Comparison of ENCODE assay signal across 8 cellular contexts in the genomic region with DNA sequence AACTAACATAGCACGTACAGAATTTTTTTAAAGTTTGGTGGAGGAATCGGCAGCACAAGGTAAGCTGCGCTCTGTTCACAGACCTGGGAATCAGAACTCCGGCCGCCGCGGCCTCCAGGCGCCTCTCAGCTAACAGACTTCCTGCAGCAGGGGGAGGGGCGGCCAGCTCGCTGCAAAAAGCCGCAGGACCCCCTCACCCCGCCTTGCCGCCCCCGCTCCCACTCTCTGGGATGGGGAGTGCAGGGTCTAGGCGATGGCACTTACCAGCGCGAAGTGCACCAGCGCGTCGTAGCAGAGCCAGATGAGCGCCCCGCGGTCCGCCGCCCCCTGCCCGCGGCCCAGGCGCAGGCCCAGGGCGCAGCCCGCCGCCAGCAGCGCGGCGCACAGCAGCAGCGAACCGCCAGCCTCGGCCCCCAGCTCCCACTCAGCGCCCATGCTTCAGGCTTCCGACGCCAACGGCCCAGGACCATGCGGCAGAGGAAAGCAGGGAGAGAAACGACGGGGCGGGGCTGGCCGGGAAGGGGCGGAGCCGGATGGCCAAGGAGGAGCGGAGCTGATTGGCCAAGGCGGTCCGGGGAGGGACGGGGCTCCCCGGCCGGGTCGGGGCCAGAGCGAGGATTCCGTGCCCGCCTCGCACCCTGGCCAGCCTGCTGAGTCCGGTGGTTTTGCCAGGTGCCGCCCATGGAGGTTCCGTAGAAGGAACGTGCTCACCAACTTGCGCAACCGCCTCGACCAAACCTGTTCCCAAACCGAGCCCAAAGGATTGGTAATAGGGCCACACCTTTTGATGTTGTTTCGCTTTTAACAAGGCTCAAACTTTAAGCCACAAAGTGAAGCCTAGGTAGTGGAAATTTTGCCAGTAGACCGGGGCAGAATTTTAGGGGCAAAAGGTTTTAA. TPM values are rescaled to one million over a fixed set of nuclear protein-coding genes. Genes with fewer than 3 reads are reported as not detected.
DNase-seq lines count a peak whose midpoint lies in the region; ATAC-seq and TF ChIP-seq lines count a peak whose summit lies in the region.

Gene EBPL, minus strand, starts transcription at position 497 of the 897 bp plus-strand sequence. Its CDS starts 62 bp downstream, at position 435.

- TF ChIP-seq CTCF in DND-41 (IDR thresholded peaks at IDR 0.05; ENCODE audit: borderline replicate concordance, extremely low read depth, low read length, poor library complexity, severe bottlenecking) (no peak), fibroblast of mammary gland (conservative IDR thresholded peaks at IDR 0.05; ENCODE audit: control insufficient read depth, insufficient read depth, low read depth, low read length) (no peak)

- H3K79me2 ChIP-seq in DND-41 (ENCODE audit: insufficient read depth, low read length): peaks cover 44% of the 10 kb centered on the region

- peak within 1 kb of the TSS; percentile 96 for H2AFZ ChIP-seq in DND-41 (ENCODE audit: low read depth, low read length)

- H3K9ac ChIP-seq in DND-41 (ENCODE audit: low read depth, low read length): peak within 1 kb of the TSS; percentile 89

- peak; percentile 93 for ATAC-seq in DND-41 (ENCODE audit: insufficient read depth, low read depth)
- peak; percentile 97 for ATAC-seq in GM21723 (IDR thresholded peaks at IDR 0.05; ENCODE audit: unreplicated experiment)
- ATAC-seq in naive thymus-derived CD8-positive, alpha-beta T cell: peak; percentile 91 to 94
- peak; percentile 95 to 96 for ATAC-seq in stimulated activated naive B cell treated with anti-CD40 and anti-IgM and Interleukin-4, amounts not matched to agents 10 μg/mL and 1 μg/mL and 100 μg/mL, for 72 hours (replicated peaks)

- H3K27me3 Mint-ChIP-seq in naive thymus-derived CD8-positive, alpha-beta T cell: no peaks in the 10 kb centered on the region
- H3K27me3 Mint-ChIP-seq in stimulated activated naive B cell treated with anti-CD40 and anti-IgM and Interleukin-4, amounts not matched to agents 10 μg/mL and 1 μg/mL and 100 μg/mL, for 72 hours: no peaks in the 10 kb centered on the region

- DNase-seq in DND-41 (peak; percentile 95), KG1 (lab: John Stamatoyannopoulos, UW) (peak; percentile 88), RPMI8226 (peak; percentile 91), fibroblast of mammary gland (ENCODE audit: low read depth) (peak; percentile 81)
- DNase-seq in activated T-helper 1 cell treated with anti-CD3 and anti-CD28 coated beads, Interleukin-2, amount 50 U/mL, for 16 hours (ENCODE audit: low read depth in 1 of 2, low spot score in 1 of 2): peak; percentile 72 to 77
- DNase-seq in naive thymus-derived CD8-positive, alpha-beta T cell: peak; percentile 63 to 91 (median 78)
- DNase-seq in stimulated activated naive B cell treated with anti-CD40 and anti-IgM and Interleukin-4, amounts not matched to agents 10 μg/mL and 1 μg/mL and 100 μg/mL, for 72 hours: peak; percentile 80

- H3K4me3 ChIP-seq in DND-41 (ENCODE audit: low read depth in 1 of 2, low read length in 2 of 2) (peak within 1 kb of the TSS; percentile 55 to 78), fibroblast of mammary gland (ENCODE audit: control insufficient read depth, low read depth, low read length) (peak within 1 kb of the TSS; percentile 90)

- H3K4me2 ChIP-seq in DND-41 (ENCODE audit: insufficient read depth, low read length): peak within 1 kb of the TSS; percentile 73

- H3K27ac Mint-ChIP-seq in naive thymus-derived CD8-positive, alpha-beta T cell: peak within 1 kb of the TSS; percentile 15 to 92 (median 83)
- H3K27ac Mint-ChIP-seq in stimulated activated naive B cell treated with anti-CD40 and anti-IgM and Interleukin-4, amounts not matched to agents 10 μg/mL and 1 μg/mL and 100 μg/mL, for 72 hours: peak within 1 kb of the TSS; percentile 76

- no peaks in the 10 kb centered on the region for H3K9me3 ChIP-seq in DND-41 (ENCODE audit: insufficient read depth, low read length, severe bottlenecking)

- peak within 1 kb of the TSS; percentile 89 for H3K27ac ChIP-seq in DND-41 (ENCODE audit: low read length)

- H4K20me1 ChIP-seq in DND-41 (ENCODE audit: insufficient read depth, low read length): peaks cover 10% of the 10 kb centered on the region; the same call in 1 of the 2 replicates

- peaks cover 35% of the 10 kb centered on the region for H3K4me1 ChIP-seq in DND-41 (ENCODE audit: insufficient read depth, low read length)

- POLR2A ChIA-PET in naive thymus-derived CD8-positive, alpha-beta T cell (lab: Charles Lee): interaction anchor here (0.6 to 3.2 kb wide), 9 partner anchors 9 to 1535 kb away, joined by 3 to 24 read pairs (median 3); partner anchors contain the start of genes CAB39L, CDADC1, KPNA3 and PHF11

- H3K36me3 ChIP-seq in DND-41 (ENCODE audit: insufficient read depth, low read length): peaks cover 15% of the 10 kb centered on the region

- peaks cover 13 to 51% (median 27%) of the 10 kb centered on the region in 4 donors for H3K4me1 Mint-ChIP-seq in naive thymus-derived CD8-positive, alpha-beta T cell
- peaks cover 12 to 18% of the 10 kb centered on the region in 2 donors for H3K4me1 Mint-ChIP-seq in stimulated activated naive B cell treated with anti-CD40 and anti-IgM and Interleukin-4, amounts not matched to agents 10 μg/mL and 1 μg/mL and 100 μg/mL, for 72 hours

- peak within 1 kb of the TSS; percentile 82 to 94 (median 89) for H3K4me3 Mint-ChIP-seq in naive thymus-derived CD8-positive, alpha-beta T cell
- peak within 1 kb of the TSS; percentile 86 to 88 for H3K4me3 Mint-ChIP-seq in stimulated activated naive B cell treated with anti-CD40 and anti-IgM and Interleukin-4, amounts not matched to agents 10 μg/mL and 1 μg/mL and 100 μg/mL, for 72 hours

- H3K36me3 Mint-ChIP-seq in naive thymus-derived CD8-positive, alpha-beta T cell: peaks cover 0 to 8% (median 0%) of the 10 kb centered on the region in 3 donors
- peaks cover 4 to 17% of the 10 kb centered on the region in 2 donors for H3K36me3 Mint-ChIP-seq in stimulated activated naive B cell treated with anti-CD40 and anti-IgM and Interleukin-4, amounts not matched to agents 10 μg/mL and 1 μg/mL and 100 μg/mL, for 72 hours

- H3K9me3 Mint-ChIP-seq in naive thymus-derived CD8-positive, alpha-beta T cell: no peaks in the 10 kb centered on the region
- H3K9me3 Mint-ChIP-seq in stimulated activated naive B cell treated with anti-CD40 and anti-IgM and Interleukin-4, amounts not matched to agents 10 μg/mL and 1 μg/mL and 100 μg/mL, for 72 hours: no peaks in the 10 kb centered on the region

- H3K27me3 ChIP-seq in DND-41 (ENCODE audit: insufficient read depth, low read length, poor library complexity): no peaks in the 10 kb centered on the region

RNA-seq across cellular contexts. Expression of gene EBPL, which starts in this region (rescaled TPM):
- 10 to 100 TPM; 27.0 to 31.2 TPM for total RNA-seq in naive thymus-derived CD8-positive, alpha-beta T cell
- 10 to 100 TPM; 57.0 to 76.5 (median 63.3) TPM for polyA plus RNA-seq in naive thymus-derived CD8-positive, alpha-beta T cell

Comparison
In these comparisons a context has a peak if more than half of its experiments do, and no peak if none do; other contexts are left out.
1. Peak in every context shown above with its lines: DNase-seq, ATAC-seq, H3K4me3 ChIP-seq and H3K27ac ChIP-seq.